9 cellular contexts compared by ENCODE assay signal in the genomic region with DNA sequence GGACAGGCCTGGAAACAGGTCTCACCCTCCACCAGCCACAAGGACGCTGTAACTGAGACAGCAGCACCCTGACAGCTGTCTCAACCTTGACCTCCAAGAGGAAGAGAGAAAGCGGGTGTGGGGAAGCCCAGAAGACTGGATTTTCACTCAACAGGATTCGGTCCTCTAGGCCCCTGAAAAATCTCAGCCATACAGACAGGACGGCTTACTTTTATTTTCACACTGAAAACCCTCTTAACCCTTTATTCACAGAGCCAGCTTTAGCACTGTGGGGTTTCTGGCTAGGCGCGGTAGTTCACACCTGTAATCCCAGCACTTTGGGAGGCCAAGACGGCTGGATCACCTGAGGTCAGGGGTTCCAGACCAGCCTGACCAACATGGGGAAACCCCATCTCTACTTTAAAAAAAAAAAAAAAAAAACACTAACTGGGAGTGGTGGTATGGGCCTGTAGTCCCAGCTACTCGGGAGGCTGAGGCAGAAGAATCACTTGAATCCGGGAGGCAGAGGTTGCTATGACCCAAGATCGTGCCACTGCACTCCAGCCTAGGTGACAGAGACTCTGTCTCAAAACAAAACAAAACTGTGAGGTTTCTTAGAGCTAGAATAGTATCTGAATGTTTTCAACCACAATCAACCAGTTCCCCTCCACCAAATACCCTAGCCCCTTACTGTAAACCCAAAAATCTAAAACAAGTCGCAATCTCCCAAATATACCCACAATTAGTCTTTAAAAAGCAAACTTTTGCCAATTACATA. TPM values are rescaled to one million over a fixed set of nuclear protein-coding genes. Genes with fewer than 3 reads are reported as not detected.
DNase-seq lines count a peak whose midpoint lies in the region; ATAC-seq, FAIRE-seq and TF ChIP-seq lines count a peak whose summit lies in the region.
"Had no signal": no experiment of that assay in that cellular context is flagged by ENCODE, and none has a peak within 500 bp of the region (broad histone marks: within the 10 kb centered on the region; RNA-seq: fewer than 3 reads in every experiment).

No MANE protein-coding gene starts in this region.

- POLR2A ChIA-PET in activated CD8-positive, alpha-beta T cell treated with anti-CD3 and anti-CD28 coated beads for 36 hours (lab: Charles Lee): interaction anchor here (0.8 to 5.3 kb wide), 14 partner anchors 9 to 172 kb away, joined by 3 to 31 read pairs (median 4); no protein-coding TSS in a partner anchor

- no peaks in the 10 kb centered on the region for H3K9me3 ChIP-seq in neutrophil

- peaks cover 69% of the 10 kb centered on the region for H3K36me3 Mint-ChIP-seq in activated CD8-positive, alpha-beta T cell treated with anti-CD3 and anti-CD28 coated beads for 36 hours (ENCODE audit: low read depth)

- H3K4me1 ChIP-seq in neutrophil (ENCODE audit: control insufficient read depth in 1 of 2, insufficient read depth in 1 of 2, low read depth in 1 of 2, low read length in 1 of 2): peaks cover 71 to 74% of the 10 kb centered on the region in 2 experiments

- CTCF ChIA-PET in activated CD8-positive, alpha-beta T cell treated with anti-CD3 and anti-CD28 coated beads for 36 hours (lab: Charles Lee): interaction anchor here (0.9 to 1.3 kb wide), 2 partner anchors 76 to 146 kb away, joined by 3 read pairs; no protein-coding TSS in a partner anchor

- H3K4me1 Mint-ChIP-seq in activated CD8-positive, alpha-beta T cell treated with anti-CD3 and anti-CD28 coated beads for 36 hours (ENCODE audit: low read depth): peaks cover 76% of the 10 kb centered on the region

- TF ChIP-seq POLR2A in GM12892 (IDR thresholded peaks at IDR 0.05; ENCODE audit: low read depth, low read length): no peak

- H3K27ac Mint-ChIP-seq in activated CD8-positive, alpha-beta T cell treated with anti-CD3 and anti-CD28 coated beads for 36 hours: peak overlapping the region; percentile 88

- no peaks in the 10 kb centered on the region for H3K36me3 ChIP-seq in neutrophil

- intact Hi-C loops in activated CD8-positive, alpha-beta T cell treated with anti-CD3 and anti-CD28 coated beads for 36 hours (cut with micrococcal nuclease): loop anchor here (5.0 to 10.0 kb wide), 2 partner anchors 43 to 130 kb away; no protein-coding TSS in a partner anchor

- DNase-seq in GM12892 (ENCODE audit: insufficient read length) (no peak), NCI-H748 (lab: John Stamatoyannopoulos, UW; ENCODE audit: unreplicated experiment) (no peak), AG08395 (ENCODE audit: low spot score) (no peak), NCI-H69 (lab: John Stamatoyannopoulos, UW) (no peak)
- peak; percentile 58 for DNase-seq in activated CD8-positive, alpha-beta T cell treated with anti-CD3 and anti-CD28 coated beads for 36 hours
- DNase-seq: SW 1271 had no signal

- no peak overlapping the region for H3K4me3 ChIP-seq in neutrophil (ENCODE audit: low read depth in 1 of 2, low read length in 1 of 2)

- no peaks in the 10 kb centered on the region for H3K27me3 ChIP-seq in neutrophil

- H3K9me3 Mint-ChIP-seq in activated CD8-positive, alpha-beta T cell treated with anti-CD3 and anti-CD28 coated beads for 36 hours: no peaks in the 10 kb centered on the region

- no peak for TF ChIP-seq CTCF in activated CD8-positive, alpha-beta T cell treated with anti-CD3 and anti-CD28 coated beads for 36 hours (IDR thresholded peaks at IDR 0.05)
- no peak for TF ChIP-seq CTCF in neutrophil (IDR thresholded peaks at IDR 0.05)

- peak; percentile 41 for ATAC-seq in HG02852 (IDR thresholded peaks at IDR 0.05; ENCODE audit: unreplicated experiment)
- ATAC-seq in activated CD8-positive, alpha-beta T cell treated with anti-CD3 and anti-CD28 coated beads for 36 hours: peak; percentile 18
- ATAC-seq in GM18520 (IDR thresholded peaks at IDR 0.05; ENCODE audit: unreplicated experiment): no peak

- peak overlapping the region; percentile 99 for H3K27ac ChIP-seq in neutrophil

- peak; percentile 70 for FAIRE-seq in GM12892 (lab: Jason Lieb, UNC)

- no peaks in the 10 kb centered on the region for H3K27me3 Mint-ChIP-seq in activated CD8-positive, alpha-beta T cell treated with anti-CD3 and anti-CD28 coated beads for 36 hours

- peak overlapping the region; percentile 57 for H3K4me3 Mint-ChIP-seq in activated CD8-positive, alpha-beta T cell treated with anti-CD3 and anti-CD28 coated beads for 36 hours

RNA-seq across cellular contexts. Expression of a gene that starts 5.3 kb away (rescaled TPM):
- 48.7 TPM for polyA plus RNA-seq in GM12892 (2012; ENCODE audit: missing spikeins)
- total RNA-seq in activated CD8-positive, alpha-beta T cell treated with anti-CD3 and anti-CD28 coated beads for 36 hours: 100 to 1,000 TPM; 145 to 147 TPM

RNA-seq across cellular contexts. Expression of a gene that starts 23.1 kb away (rescaled TPM):
- polyA plus RNA-seq in GM12892 (2012; ENCODE audit: missing spikeins): 80.0 TPM
- total RNA-seq in activated CD8-positive, alpha-beta T cell treated with anti-CD3 and anti-CD28 coated beads for 36 hours: 10 to 100 TPM; 78.6 to 79.8 TPM
